ENCODE assay signal across 11 cellular contexts in the genomic region with DNA sequence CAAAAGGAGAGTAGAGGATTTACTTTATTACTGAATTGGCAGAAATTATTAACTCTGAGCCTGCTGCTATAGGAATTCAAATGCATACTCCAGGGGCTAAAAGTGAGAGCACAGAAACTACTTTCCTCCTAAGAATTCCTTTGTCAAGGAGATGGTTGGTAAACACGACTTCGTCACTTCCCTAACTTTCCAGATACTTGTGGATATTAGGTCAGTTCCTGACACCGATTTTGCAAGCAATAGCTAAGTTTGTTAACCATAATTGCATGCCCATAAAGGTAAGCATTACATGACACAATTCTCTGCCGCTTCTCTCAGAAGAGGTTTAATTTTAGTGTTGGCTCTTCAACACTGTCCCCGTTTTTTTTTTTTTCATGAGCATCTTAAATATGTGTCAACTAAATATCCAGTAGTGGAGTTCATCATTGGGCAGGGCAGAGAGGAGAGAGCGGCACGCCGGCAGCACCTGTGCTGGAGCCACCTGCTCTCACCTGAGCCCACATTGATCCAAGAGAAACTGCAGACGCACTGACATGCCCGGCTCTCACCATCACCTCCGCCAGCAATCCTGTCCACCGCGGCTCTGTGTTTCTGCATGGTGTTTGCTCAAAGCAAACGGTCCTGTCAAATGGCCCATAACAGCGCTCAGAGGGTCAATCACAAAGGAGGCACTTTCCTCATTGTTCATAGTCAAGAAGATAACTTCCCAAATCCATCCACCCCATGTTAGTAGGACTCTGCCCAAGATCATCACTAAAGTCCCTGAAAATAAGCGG. TPM values are rescaled to one million over a fixed set of nuclear protein-coding genes. Genes with fewer than 3 reads are reported as not detected.
DNase-seq lines count a peak whose midpoint lies in the region; FAIRE-seq and TF ChIP-seq lines count a peak whose summit lies in the region.
"Had no signal": no experiment of that assay in that cellular context is flagged by ENCODE, and none has a peak within 500 bp of the region (broad histone marks: within the 10 kb centered on the region; RNA-seq: fewer than 3 reads in every experiment).

No MANE protein-coding gene starts in this region.

- H3K36me3 Mint-ChIP-seq in IgD-negative memory B cell, result no peaks in the 10 kb centered on the region
- H3K36me3 Mint-ChIP-seq in nephron progenitor cell (ENCODE audit: low read depth), result peaks cover 1% of the 10 kb centered on the region

- peaks cover 74% of the 10 kb centered on the region for H4K20me1 ChIP-seq in smooth muscle cell (ENCODE audit: low read depth)

- no peaks in the 10 kb centered on the region for H3K27me3 Mint-ChIP-seq in IgD-negative memory B cell
- H3K27me3 Mint-ChIP-seq in nephron progenitor cell (ENCODE audit: low read depth, poor library complexity), result no peaks in the 10 kb centered on the region

- H3K4me2 ChIP-seq in smooth muscle cell, result no peak overlapping the region

- H2AFZ ChIP-seq in smooth muscle cell (ENCODE audit: low read depth), result no peak overlapping the region

- no peaks in the 10 kb centered on the region for H3F3A ChIP-seq in smooth muscle cell (ENCODE audit: low read depth)

- H3K27ac Mint-ChIP-seq in IgD-negative memory B cell (peak overlapping the region in 2 of 3 donors; percentile 90 to 95), nephron progenitor cell (no peak overlapping the region)

- H3K79me2 ChIP-seq in smooth muscle cell (ENCODE audit: low read depth), result peaks cover 76% of the 10 kb centered on the region

- no peak overlapping the region for H3K4me3 ChIP-seq in bronchial epithelial cell (ENCODE audit: low read depth, low read length)
- no peak overlapping the region for H3K4me3 ChIP-seq in brain microvascular endothelial cell (ENCODE audit: low read depth, low read length)
- no peak overlapping the region for H3K4me3 ChIP-seq in smooth muscle cell

- no peaks in the 10 kb centered on the region for H3K9me3 ChIP-seq in smooth muscle cell (replicated peaks; ENCODE audit: low read depth)

- H3K27me3 ChIP-seq in bronchial epithelial cell (ENCODE audit: control insufficient read depth, insufficient read depth, low read length), result no peaks in the 10 kb centered on the region
- H3K27me3 ChIP-seq in brain microvascular endothelial cell (replicated peaks), result no peaks in the 10 kb centered on the region
- H3K27me3 ChIP-seq in smooth muscle cell (ENCODE audit: low read depth), result no peaks in the 10 kb centered on the region

- peak overlapping the region in 2 of 4 donors; percentile 55 to 90 for H3K4me3 Mint-ChIP-seq in IgD-negative memory B cell
- peak overlapping the region; percentile 94 for H3K4me3 Mint-ChIP-seq in nephron progenitor cell

- H3K27ac ChIP-seq in brain microvascular endothelial cell (no peak overlapping the region), smooth muscle cell (ENCODE audit: low read depth) (no peak overlapping the region)

- TF ChIP-seq CTCF in bronchial epithelial cell (IDR thresholded peaks at IDR 0.05; ENCODE audit: insufficient read depth, low read length, severe bottlenecking) (no peak), nephron progenitor cell (IDR thresholded peaks at IDR 0.05) (no peak), brain microvascular endothelial cell (IDR thresholded peaks at IDR 0.05; ENCODE audit: low read depth, low read length, missing control alignments) (no peak), smooth muscle cell (IDR thresholded peaks at IDR 0.05; ENCODE audit: borderline replicate concordance, insufficient read depth, poor library complexity, severe bottlenecking) (no peak)

- H3K36me3 ChIP-seq in bronchial epithelial cell (ENCODE audit: control insufficient read depth, insufficient read depth, low read length) (peaks cover 2% of the 10 kb centered on the region), brain microvascular endothelial cell (replicated peaks) (peaks cover 3% of the 10 kb centered on the region), smooth muscle cell (ENCODE audit: low read depth) (peaks cover 1% of the 10 kb centered on the region)

- H3K9me3 Mint-ChIP-seq in IgD-negative memory B cell (no peaks in the 10 kb centered on the region), nephron progenitor cell (no peaks in the 10 kb centered on the region)

- peak; percentile 22 for DNase-seq in NCI-H510A treated with DMSO at 0.1 percent for 48 hours (lab: John Stamatoyannopoulos, UW)
- no peak for DNase-seq in NCI-H510A (lab: John Stamatoyannopoulos, UW)
- peak; percentile 55 for DNase-seq in bronchial epithelial cell (ENCODE audit: low read depth)
- DNase-seq in nephron progenitor cell, result no peak
- DNase-seq in AG20443 (ENCODE audit: low spot score), result no peak
- DNase-seq in brain microvascular endothelial cell, result no peak
- DNase-seq in smooth muscle cell (lab: John Stamatoyannopoulos, UW; ENCODE audit: unreplicated experiment), result no peak
- DNase-seq: activated CD8-positive, alpha-beta memory T cell treated with anti-CD3 and anti-CD28 coated beads, Interleukin-2, amount 50 U/mL, for 48 hours; NCI-H146 had no signal

- in situ Hi-C loops in brain microvascular endothelial cell (cut with HindIII; ENCODE audit: low pct_ligation_motif_present, low sequenced_read_pairs), result no loop called here

- FAIRE-seq in bronchial epithelial cell (lab: Jason Lieb, UNC), result no peak
- FAIRE-seq: keratinocyte had no signal

- WGBS in smooth muscle cell (ENCODE audit: low lambda C conversion rate), result 90% methylated on average over 16 of the region's 16 CpGs

- H3K4me1 Mint-ChIP-seq in IgD-negative memory B cell (peaks cover 40 to 48% (median 42%) of the 10 kb centered on the region in 3 donors), nephron progenitor cell (peaks cover 29% of the 10 kb centered on the region)

- peaks cover 8% of the 10 kb centered on the region for H3K4me1 ChIP-seq in smooth muscle cell (ENCODE audit: low read depth)

- no peak overlapping the region for H3K9ac ChIP-seq in smooth muscle cell (ENCODE audit: low read depth)

RNA-seq across cellular contexts. Expression of a gene that starts 2.6 kb away (rescaled TPM):
- 5.3 TPM for polyA plus RNA-seq in IgD-negative memory B cell
- total RNA-seq in bronchial epithelial cell, result 2.9 and 6.0 TPM in 2 replicates
- 6.3 and 13.6 TPM in 2 replicates for total RNA-seq in smooth muscle cell
- 9.6 and 11.7 TPM in 2 replicates for polyA plus RNA-seq in smooth muscle cell

RNA-seq across cellular contexts. Expression of a gene that starts 34.6 kb away (rescaled TPM):
- polyA plus RNA-seq in IgD-negative memory B cell (87.3 TPM), smooth muscle cell (64.4 and 84.9 TPM in 2 replicates)
- total RNA-seq in bronchial epithelial cell (68.0 and 75.3 TPM in 2 replicates), smooth muscle cell (78.1 and 109 TPM in 2 replicates)

RNA-seq across cellular contexts. Expression of a gene that starts 35.6 kb away (rescaled TPM):
- polyA plus RNA-seq in IgD-negative memory B cell, result 11.0 TPM
- 4.7 and 10.0 TPM in 2 replicates for total RNA-seq in bronchial epithelial cell
- total RNA-seq in smooth muscle cell, result 0.45 and 0.81 TPM in 2 replicates
- 0.53 and 1.5 TPM in 2 replicates for polyA plus RNA-seq in smooth muscle cell

RNA-seq across cellular contexts. Expression of a gene that starts 53.2 kb away (rescaled TPM):
- polyA plus RNA-seq in IgD-negative memory B cell (18.9 TPM), smooth muscle cell (37.3 and 43.9 TPM in 2 replicates)
- total RNA-seq in bronchial epithelial cell (24.7 and 26.1 TPM in 2 replicates), smooth muscle cell (35.3 TPM in 2 replicates)

Comparison
In these comparisons a context has a peak if more than half of its experiments do, and no peak if none do; other contexts are left out.
1. DNase-seq: peak in NCI-H510A treated with DMSO at 0.1 percent for 48 hours (single experiment) and bronchial epithelial cell (single experiment); none in NCI-H510A (single experiment), nephron progenitor cell (single experiment), AG20443 (single experiment), brain microvascular endothelial cell (single experiment) and smooth muscle cell (single experiment).